Comparison of ENCODE assay signal across 17 cellular contexts in genomic region chr3:189502676-189503257, GRCh38.
"Had no signal": no experiment of that assay in that cellular context is flagged by ENCODE, and none has a peak within 500 bp of the region (broad histone marks: within the 10 kb centered on the region; RNA-seq: fewer than 3 reads in every experiment).

No MANE protein-coding gene starts in this region.

- H3K27me3 Mint-ChIP-seq: activated CD4-positive, alpha-beta memory T cell treated with anti-CD3 and anti-CD28 coated beads, Interleukin-2, amount 10 ng/mL, durations not matched to agents 7 days and 5 days; memory B cell had no signal

- H3K4me3 Mint-ChIP-seq: activated CD4-positive, alpha-beta memory T cell treated with anti-CD3 and anti-CD28 coated beads, Interleukin-2, amount 10 ng/mL, durations not matched to agents 7 days and 5 days; activated naive CD4-positive, alpha-beta T cell treated with anti-CD3 and anti-CD28 coated beads for 36 hours; memory B cell; type B pancreatic cell had no signal

- H3K36me3 ChIP-seq: cardiac muscle cell, left lung had no signal

- H3K4me1 Mint-ChIP-seq: memory B cell had no signal

- H3K79me2 ChIP-seq: parathyroid adenoma had no signal

- H3K4me3 ChIP-seq: cardiac muscle cell, left lung, mucosa of descending colon had no signal

- H3K27me3 ChIP-seq: left lung had no signal

- H3K9me3 Mint-ChIP-seq: type B pancreatic cell had no signal

- H3K36me3 Mint-ChIP-seq: memory B cell, type B pancreatic cell had no signal

- DNase-seq: activated CD4-positive, alpha-beta memory T cell treated with anti-CD3 and anti-CD28 coated beads, Interleukin-2, amount 10 ng/mL, durations not matched to agents 7 days and 5 days; activated CD8-positive, alpha-beta memory T cell treated with anti-CD3 and anti-CD28 coated beads, Interleukin-2, amount 50 U/mL, for 4 hours; activated naive CD4-positive, alpha-beta T cell treated with anti-CD3 and anti-CD28 coated beads for 36 hours; hypothalamus; kidney; left lung; mucosa of descending colon; naive thymus-derived CD4-positive, alpha-beta T cell; stimulated activated CD4-positive, alpha-beta T cell treated with anti-CD3 and anti-CD28 coated beads, Interleukin-12 subunit alpha, Interleukin-12 subunit beta, amount 100 ng/mL, for 4 hours; stimulated activated CD4-positive, alpha-beta T cell treated with anti-CD3 and anti-CD28 coated beads, Interleukin-2, amount 100 ng/mL, for 48 hours; stimulated activated naive CD4-positive, alpha-beta T cell treated with Interleukin-2 at 50 U/mL for 16 hours; T1000 had no signal

- ATAC-seq: activated CD4-positive, CD25-positive, alpha-beta regulatory T cell treated with anti-CD3 and anti-CD28 coated beads, Interleukin-2, amount 50 U/mL, for 24 hours; left lung; mucosa of descending colon; naive thymus-derived CD4-positive, alpha-beta T cell had no signal

- H3K4me1 ChIP-seq: left lung, parathyroid adenoma had no signal

- H3K9ac ChIP-seq: parathyroid adenoma had no signal

- H3K9me3 ChIP-seq: left lung, mucosa of descending colon had no signal

- H3K27ac ChIP-seq: cardiac muscle cell, left lung, parathyroid adenoma had no signal

- H2AFZ ChIP-seq: parathyroid adenoma had no signal

- H3K27ac Mint-ChIP-seq: activated CD4-positive, alpha-beta memory T cell treated with anti-CD3 and anti-CD28 coated beads, Interleukin-2, amount 10 ng/mL, durations not matched to agents 7 days and 5 days; activated naive CD4-positive, alpha-beta T cell treated with anti-CD3 and anti-CD28 coated beads for 36 hours; memory B cell; naive thymus-derived CD4-positive, alpha-beta T cell; type B pancreatic cell had no signal
